10 cellular contexts compared by ENCODE assay signal in genomic region chr6:47669684-47670515, GRCh38. TPM values are rescaled to one million over a fixed set of nuclear protein-coding genes. Genes with fewer than 3 reads are reported as not detected.
DNase-seq lines count a peak whose midpoint lies in the region; ATAC-seq, FAIRE-seq and TF ChIP-seq lines count a peak whose summit lies in the region.
"Had no signal": no experiment of that assay in that cellular context is flagged by ENCODE, and none has a peak within 500 bp of the region (broad histone marks: within the 10 kb centered on the region; RNA-seq: fewer than 3 reads in every experiment).

No MANE protein-coding gene starts in this region.

- H3K4me1 ChIP-seq in neural progenitor cell = peaks cover 39% of the 10 kb centered on the region

- no peak for FAIRE-seq in H54 (lab: Jason Lieb, UNC)

- peaks cover 45% of the 10 kb centered on the region for H3K4me1 Mint-ChIP-seq in neural progenitor cell

- H3F3A ChIP-seq in neural progenitor cell (ENCODE audit: low read depth) = peaks cover 19% of the 10 kb centered on the region

- no peak for ATAC-seq in HG03135 (IDR thresholded peaks at IDR 0.05; ENCODE audit: unreplicated experiment)

- no peaks in the 10 kb centered on the region for H3K36me3 Mint-ChIP-seq in neural progenitor cell

- peak overlapping the region; percentile 51 for H3K4me3 Mint-ChIP-seq in neural progenitor cell

- H2AFZ ChIP-seq in neural progenitor cell (replicated peaks) = no peak overlapping the region

- TF ChIP-seq CTCF in choroid plexus epithelial cell (conservative IDR thresholded peaks at IDR 0.05; ENCODE audit: low read depth, low read length) (no peak), neural progenitor cell (IDR thresholded peaks at IDR 0.05) (no peak), GM10266 (IDR thresholded peaks at IDR 0.05; ENCODE audit: control insufficient read depth, insufficient read depth, low read depth, missing control alignments) (no peak)

- no peaks in the 10 kb centered on the region for H3K36me3 ChIP-seq in neural progenitor cell

- no peaks in the 10 kb centered on the region for H4K20me1 ChIP-seq in neural progenitor cell (ENCODE audit: low read depth)

- H3K4me3 ChIP-seq in choroid plexus epithelial cell (ENCODE audit: low read depth, low read length) (no peak overlapping the region), neural progenitor cell (peak overlapping the region; percentile 2)

- no peak overlapping the region for H3K9ac ChIP-seq in neural progenitor cell

- TF ChIP-seq POLR2A in H54 (IDR thresholded peaks at IDR 0.05; ENCODE audit: low read depth, low read length) = no peak

- H3K27me3 ChIP-seq in neural progenitor cell = no peaks in the 10 kb centered on the region

- no peaks in the 10 kb centered on the region for H3K79me2 ChIP-seq in neural progenitor cell (ENCODE audit: low read depth)

- H3K27ac ChIP-seq in neural progenitor cell = peak overlapping the region; percentile 87

- peaks cover 2% of the 10 kb centered on the region for H3K27me3 Mint-ChIP-seq in neural progenitor cell (ENCODE audit: insufficient read depth, low read depth)

- DNase-seq in DMS153 (lab: John Stamatoyannopoulos, UW) = peak; percentile 60
- peak; percentile 88 for DNase-seq in NCI-H2171 treated with DMSO at 0.1 percent for 48 hours (lab: John Stamatoyannopoulos, UW)
- DNase-seq in choroid plexus epithelial cell (ENCODE audit: low read depth) = peak; percentile 39
- peak; percentile 69 for DNase-seq in neural progenitor cell (ENCODE audit: low spot score)
- no peak for DNase-seq in activated T-cell treated with anti-CD3 and anti-CD28 coated beads, Interleukin-2, amount 50 U/mL, for 48 hours
- DNase-seq in H54 (ENCODE audit: insufficient read length, low spot score) = no peak
- no peak for DNase-seq in GM10266 (ENCODE audit: extremely low spot score)
- DNase-seq: activated naive CD4-positive, alpha-beta T cell treated with anti-CD3 and anti-CD28 coated beads, Interleukin-2, amount 50 U/mL, for 16 hours; DMS79 had no signal

- H3K27ac Mint-ChIP-seq in neural progenitor cell = peak overlapping the region; percentile 93

- H3K4me2 ChIP-seq in neural progenitor cell = peak overlapping the region; percentile 60

- peaks cover 5% of the 10 kb centered on the region for H3K9me3 Mint-ChIP-seq in neural progenitor cell

- H3K9me3 ChIP-seq in neural progenitor cell (ENCODE audit: low read depth) = no peaks in the 10 kb centered on the region

RNA-seq across cellular contexts. Expression of gene ADGRF4, which starts 28.5 kb away (rescaled TPM):
- not detected in 2 replicates for total RNA-seq in neural progenitor cell (ENCODE audit: low replicate concordance)

Comparison
In these comparisons a context has a peak if more than half of its experiments do, and no peak if none do; other contexts are left out.
1. DNase-seq: peak in DMS153 (single experiment), NCI-H2171 treated with DMSO at 0.1 percent for 48 hours (single experiment), choroid plexus epithelial cell (single experiment) and neural progenitor cell (single experiment); none in activated T-cell treated with anti-CD3 and anti-CD28 coated beads, Interleukin-2, amount 50 U/mL, for 48 hours (0 of 2), H54 (single experiment) and GM10266 (single experiment).